Comparison of ENCODE assay signal across 12 cellular contexts in the genomic region with DNA sequence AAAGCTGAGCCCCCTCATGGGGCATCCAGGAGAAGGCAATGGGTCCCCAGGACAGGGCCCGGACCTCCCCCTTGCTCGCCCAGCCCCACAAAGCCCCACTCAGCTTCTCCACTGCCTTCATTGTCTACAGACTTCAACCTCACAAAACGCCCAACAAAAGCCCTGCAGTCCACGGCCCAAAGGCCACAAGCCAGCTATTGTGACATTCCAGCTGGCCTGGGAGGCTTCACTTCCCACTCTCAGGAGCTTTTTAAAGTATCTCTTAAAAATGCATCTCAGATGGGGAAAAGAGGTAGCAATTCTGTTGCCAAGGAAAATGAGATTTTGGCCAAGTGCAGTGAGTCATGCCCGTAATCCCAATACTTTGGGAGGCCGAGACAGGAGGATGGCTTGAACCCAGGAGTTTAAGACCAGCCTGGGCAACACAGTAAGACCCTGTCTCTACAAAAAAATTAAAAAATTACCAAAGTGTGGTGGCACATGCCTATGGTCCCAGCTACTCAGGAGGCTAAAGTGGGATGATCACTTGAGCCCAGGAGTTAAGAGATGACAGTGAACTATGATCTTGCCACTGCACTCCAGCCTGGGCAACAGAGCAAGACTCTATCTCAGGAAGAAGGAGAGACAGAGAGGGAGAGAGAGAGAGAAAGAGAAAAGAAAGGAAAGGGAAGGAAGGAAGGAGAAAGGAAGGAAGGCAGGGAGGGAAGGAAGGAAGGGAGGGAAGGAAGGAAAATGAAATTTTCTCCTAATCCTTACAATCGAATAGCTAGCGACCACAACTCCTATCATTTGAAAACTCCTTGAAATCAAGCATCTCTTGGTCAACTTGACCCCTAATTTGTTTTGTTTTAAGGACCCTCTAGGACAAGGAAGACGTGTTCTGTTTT. TPM values are rescaled to one million over a fixed set of nuclear protein-coding genes. Genes with fewer than 3 reads are reported as not detected.
A peak's percentile ranks its signal among the peaks of the same experiment; 100 is the strongest.
DNase-seq lines count a peak whose midpoint lies in the region; ATAC-seq and TF ChIP-seq lines count a peak whose summit lies in the region.
"Had no signal": no experiment of that assay in that cellular context is flagged by ENCODE, and none has a peak within 500 bp of the region (broad histone marks: within the 10 kb centered on the region; RNA-seq: fewer than 3 reads in every experiment).

No MANE protein-coding gene starts in this region.

- H3K36me3 ChIP-seq in body of pancreas (replicated peaks in 1 of 2; ENCODE audit: insufficient read depth in 1 of 2, low read depth in 2 of 2) (no peaks in the 10 kb centered on the region), upper lobe of right lung (no peaks in the 10 kb centered on the region), smooth muscle cell (ENCODE audit: low read depth) (no peaks in the 10 kb centered on the region), SK-N-SH (replicated peaks in 1 of 2; ENCODE audit: control insufficient read depth in 1 of 2, insufficient read depth in 2 of 2, low read length in 1 of 2) (no peaks in the 10 kb centered on the region)

- H3F3A ChIP-seq in smooth muscle cell (ENCODE audit: low read depth) (no peaks in the 10 kb centered on the region), SK-N-SH (replicated peaks; ENCODE audit: insufficient read depth) (peaks cover 1% of the 10 kb centered on the region)

- H3K9me3 ChIP-seq in body of pancreas (no peaks in the 10 kb centered on the region), upper lobe of right lung (no peaks in the 10 kb centered on the region), smooth muscle cell (replicated peaks; ENCODE audit: low read depth) (no peaks in the 10 kb centered on the region), SK-N-SH (no peaks in the 10 kb centered on the region)

- intact Hi-C loops in body of pancreas (cut with DNase I): no loop called here
- intact Hi-C loops in sciatic nerve (cut with DNase I): no loop called here
- intact Hi-C loops in upper lobe of right lung (cut with DNase I): no loop called here

- WGBS in body of pancreas, 2 donors: 66 to 72% methylated on average over 9 of the region's 9 CpGs
- WGBS in smooth muscle cell (ENCODE audit: low lambda C conversion rate): 87% methylated on average over 9 of the region's 9 CpGs
- 77% methylated on average over 9 of the region's 9 CpGs for WGBS in SK-N-SH (ENCODE audit: low lambda C conversion rate)

- no peak overlapping the region for H2AFZ ChIP-seq in smooth muscle cell (ENCODE audit: low read depth)
- H2AFZ ChIP-seq in SK-N-SH (ENCODE audit: low read depth): no peak overlapping the region

- no peak for TF ChIP-seq CTCF in body of pancreas (IDR thresholded peaks at IDR 0.05)
- TF ChIP-seq CTCF in upper lobe of right lung (IDR thresholded peaks at IDR 0.05): no peak
- TF ChIP-seq CTCF in smooth muscle cell (IDR thresholded peaks at IDR 0.05; ENCODE audit: borderline replicate concordance, insufficient read depth, poor library complexity, severe bottlenecking): no peak
- no peak for TF ChIP-seq CTCF in SK-N-SH (IDR thresholded peaks at IDR 0.05)

- H3K79me2 ChIP-seq in smooth muscle cell (ENCODE audit: low read depth): no peaks in the 10 kb centered on the region
- H3K79me2 ChIP-seq in SK-N-SH (ENCODE audit: insufficient read depth): no peaks in the 10 kb centered on the region

- POLR2A ChIA-PET in SK-N-SH (lab: Yijun Ruan, JAX): no interaction called here

- H3K27ac ChIP-seq in body of pancreas (peak overlapping the region in 3 of 4 donors; percentile 68 to 85 (median 73)), upper lobe of right lung (no peak overlapping the region), smooth muscle cell (ENCODE audit: low read depth) (no peak overlapping the region), SK-N-SH (ENCODE audit: low read depth in 2 of 2, low read length in 1 of 2) (no peak overlapping the region)

- no peak for ATAC-seq in body of pancreas
- ATAC-seq in sciatic nerve: peak; percentile 81
- ATAC-seq in upper lobe of right lung: no peak
- ATAC-seq: CD8-positive, alpha-beta T cell had no signal

- no peaks in the 10 kb centered on the region for H3K9me2 ChIP-seq in SK-N-SH

- DNase-seq in EL: peak; percentile 15
- DNase-seq in body of pancreas: peak in 1 of 4 donors; percentile 23
- DNase-seq in hippocampal formation (lab: John Stamatoyannopoulos, UW): peak; percentile 82 to 85
- DNase-seq in sciatic nerve (ENCODE audit: low spot score): peak; percentile 79
- DNase-seq in upper lobe of right lung: no peak
- DNase-seq in smooth muscle cell (lab: John Stamatoyannopoulos, UW; ENCODE audit: unreplicated experiment): no peak
- no peak for DNase-seq in SK-N-SH
- no peak for DNase-seq in NCI-H774 (lab: John Stamatoyannopoulos, UW)
- DNase-seq: CD8-positive, alpha-beta T cell; NCI-H187; SHP77; stimulated activated naive CD4-positive, alpha-beta T cell had no signal

- TF ChIP-seq POLR2A in body of pancreas (IDR thresholded peaks at IDR 0.05): no peak

- H4K20me1 ChIP-seq in smooth muscle cell (ENCODE audit: low read depth) (no peaks in the 10 kb centered on the region), SK-N-SH (ENCODE audit: insufficient read depth) (no peaks in the 10 kb centered on the region)

- no peak for TF ChIP-seq EP300 in SK-N-SH (IDR thresholded peaks at IDR 0.05; ENCODE audit: borderline replicate concordance in 1 of 2, low read depth in 1 of 2, low read length in 1 of 2)

- CTCF ChIA-PET in SK-N-SH (lab: Yijun Ruan, JAX): interaction anchor here (0.7 to 2.5 kb wide), 6 partner anchors 14 to 473 kb away, joined by 3 to 7 read pairs (median 3); no protein-coding TSS in a partner anchor

- H3K4me1 ChIP-seq in body of pancreas (peaks cover 23% of the 10 kb centered on the region), upper lobe of right lung (peaks cover 8% of the 10 kb centered on the region), smooth muscle cell (ENCODE audit: low read depth) (peaks cover 23% of the 10 kb centered on the region), SK-N-SH (ENCODE audit: control insufficient read depth in 1 of 2, insufficient read depth in 2 of 2, low read depth in 1 of 2, low read length in 1 of 2) (peaks cover under 1 to 2% of the 10 kb centered on the region in 2 experiments; a peak in 2 of 4 replicates)

- H3K9ac ChIP-seq in smooth muscle cell (ENCODE audit: low read depth) (no peak overlapping the region), SK-N-SH (no peak overlapping the region)

- H3K4me2 ChIP-seq in smooth muscle cell: no peak overlapping the region
- H3K4me2 ChIP-seq in SK-N-SH: no peak overlapping the region

- no peaks in the 10 kb centered on the region for H3K27me3 ChIP-seq in body of pancreas
- H3K27me3 ChIP-seq in upper lobe of right lung: peaks cover 6% of the 10 kb centered on the region
- peaks cover 42% of the 10 kb centered on the region for H3K27me3 ChIP-seq in smooth muscle cell (ENCODE audit: low read depth)
- H3K27me3 ChIP-seq in SK-N-SH (ENCODE audit: insufficient read depth): no peaks in the 10 kb centered on the region

- H3K4me3 ChIP-seq in body of pancreas (no peak overlapping the region), upper lobe of right lung (no peak overlapping the region), smooth muscle cell (no peak overlapping the region), SK-N-SH (ENCODE audit: low read depth in 2 of 2, low read length in 1 of 2) (no peak overlapping the region)

- TF ChIP-seq RAD21 in SK-N-SH (IDR thresholded peaks at IDR 0.05; ENCODE audit: low read length): no peak

TF ChIP-seq in SK-N-SH, 30 proteins besides CTCF, POLR2A, EP300 and RAD21:
- TF ChIP-seq YY1 (IDR thresholded peaks at IDR 0.05; ENCODE audit: low read depth) (no peak), JUND (IDR thresholded peaks at IDR 0.05) (no peak), FOSL2 (IDR thresholded peaks at IDR 0.05; ENCODE audit: borderline replicate concordance, low read depth) (no peak), GABPA (IDR thresholded peaks at IDR 0.05; ENCODE audit: low read depth) (no peak), ELF1 (IDR thresholded peaks at IDR 0.05) (no peak), CHD2 (IDR thresholded peaks at IDR 0.05; ENCODE audit: low read length, partially characterized antibody) (no peak), RXRA (IDR thresholded peaks at IDR 0.05; ENCODE audit: borderline replicate concordance, low read depth) (no peak), RCOR1 (IDR thresholded peaks at IDR 0.05; ENCODE audit: low read length) (no peak), GATA2 (CRISPR knock-in tag; IDR thresholded peaks at IDR 0.05) (no peak), TCF12 (IDR thresholded peaks at IDR 0.05) (no peak)
- TF ChIP-seq, protein P1, sequence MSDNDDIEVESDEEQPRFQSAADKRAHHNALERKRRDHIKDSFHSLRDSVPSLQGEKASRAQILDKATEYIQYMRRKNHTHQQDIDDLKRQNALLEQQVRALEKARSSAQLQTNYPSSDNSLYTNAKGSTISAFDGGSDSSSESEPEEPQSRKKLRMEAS (IDR thresholded peaks at IDR 0.05; ENCODE audit: low read depth): no peak
- TF ChIP-seq, protein P2, sequence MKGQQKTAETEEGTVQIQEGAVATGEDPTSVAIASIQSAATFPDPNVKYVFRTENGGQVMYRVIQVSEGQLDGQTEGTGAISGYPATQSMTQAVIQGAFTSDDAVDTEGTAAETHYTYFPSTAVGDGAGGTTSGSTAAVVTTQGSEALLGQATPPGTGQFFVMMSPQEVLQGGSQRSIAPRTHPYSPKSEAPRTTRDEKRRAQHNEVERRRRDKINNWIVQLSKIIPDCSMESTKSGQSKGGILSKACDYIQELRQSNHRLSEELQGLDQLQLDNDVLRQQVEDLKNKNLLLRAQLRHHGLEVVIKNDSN (IDR thresholded peaks at IDR 0.05; ENCODE audit: borderline replicate concordance, low read depth): no peak
- TF ChIP-seq, protein P3, sequence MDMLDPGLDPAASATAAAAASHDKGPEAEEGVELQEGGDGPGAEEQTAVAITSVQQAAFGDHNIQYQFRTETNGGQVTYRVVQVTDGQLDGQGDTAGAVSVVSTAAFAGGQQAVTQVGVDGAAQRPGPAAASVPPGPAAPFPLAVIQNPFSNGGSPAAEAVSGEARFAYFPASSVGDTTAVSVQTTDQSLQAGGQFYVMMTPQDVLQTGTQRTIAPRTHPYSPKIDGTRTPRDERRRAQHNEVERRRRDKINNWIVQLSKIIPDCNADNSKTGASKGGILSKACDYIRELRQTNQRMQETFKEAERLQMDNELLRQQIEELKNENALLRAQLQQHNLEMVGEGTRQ (IDR thresholded peaks at IDR 0.05; ENCODE audit: borderline replicate concordance, low read depth, low read length): no peak

RNA-seq across cellular contexts. Expression of a gene that starts 31.4 kb away (rescaled TPM):
- total RNA-seq in body of pancreas: 100 to 1,000 TPM; 104 to 136 TPM
- 165 TPM for total RNA-seq in sciatic nerve
- total RNA-seq in upper lobe of right lung: 112 TPM
- 69.7 and 105 TPM in 2 replicates for total RNA-seq in smooth muscle cell
- polyA plus RNA-seq in smooth muscle cell: 90.6 and 103 TPM in 2 replicates
- 156 and 207 TPM in 2 replicates for polyA plus RNA-seq in SK-N-SH (2012; rRNA removed)
- polyA plus RNA-seq in SK-N-SH (2012; cell fraction: cytosol; rRNA removed): 151 and 217 TPM in 2 replicates
- 379 and 436 TPM in 2 replicates for polyA plus RNA-seq in SK-N-SH (2012; cell fraction: nucleus; rRNA removed)

Comparison
In these comparisons a context has a peak if more than half of its experiments do, and no peak if none do; other contexts are left out.
1. DNase-seq: peak in EL (single experiment), hippocampal formation (2 of 2) and sciatic nerve (single experiment); none in upper lobe of right lung (single experiment), smooth muscle cell (single experiment), SK-N-SH (single experiment) and NCI-H774 (single experiment).
2. H3K27ac ChIP-seq: peak in body of pancreas (3 of 4); none in upper lobe of right lung (single experiment), smooth muscle cell (single experiment) and SK-N-SH (0 of 2).